23 cellular contexts compared by ENCODE assay signal in the genomic region with DNA sequence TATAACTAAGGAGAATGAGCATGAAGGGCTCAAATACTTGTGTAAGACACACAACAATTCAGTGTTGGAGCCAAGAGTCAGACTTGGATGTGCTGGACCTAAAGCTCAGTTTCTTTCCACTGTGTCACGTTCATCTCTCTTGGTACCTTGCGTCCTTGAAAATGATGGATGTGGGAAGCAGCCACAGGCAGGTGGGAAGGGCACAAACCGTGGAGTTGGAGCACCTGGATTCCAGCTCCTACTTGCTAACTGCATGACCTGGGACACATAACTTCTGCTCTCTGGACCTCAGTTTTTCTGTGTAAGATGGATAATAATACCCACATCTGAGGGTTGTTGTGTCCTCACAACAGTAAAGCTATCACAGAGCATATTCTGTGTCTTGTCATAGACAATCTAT. TPM values are rescaled to one million over a fixed set of nuclear protein-coding genes. Genes with fewer than 3 reads are reported as not detected.
A peak's percentile ranks its signal among the peaks of the same experiment; 100 is the strongest.
DNase-seq lines count a peak whose midpoint lies in the region; TF ChIP-seq lines count a peak whose summit lies in the region.
"Had no signal": no experiment of that assay in that cellular context is flagged by ENCODE, and none has a peak within 500 bp of the region (broad histone marks: within the 10 kb centered on the region; RNA-seq: fewer than 3 reads in every experiment).

No MANE protein-coding gene starts in this region.

- H3K9ac ChIP-seq in trophoblast cell (ENCODE audit: low read length): no peak overlapping the region
- H3K9ac ChIP-seq: BLaER1 had no signal

- no peak overlapping the region for H3K4me3 Mint-ChIP-seq in nephron
- H3K4me3 Mint-ChIP-seq: CD14-positive monocyte; CD4-positive, CD25-positive, alpha-beta regulatory T cell had no signal

- H3K27ac ChIP-seq in trophoblast cell (ENCODE audit: low read depth, low read length) (no peak overlapping the region), testis (no peak overlapping the region)
- H3K27ac ChIP-seq: BLaER1 had no signal

- H4K8ac ChIP-seq in trophoblast cell (ENCODE audit: low read depth, low read length): no peak overlapping the region

- DNase-seq in trophoblast cell: no peak
- DNase-seq in Kasumi-1 (lab: John Stamatoyannopoulos, UW): no peak
- no peak for DNase-seq in testis
- no peak for DNase-seq in NCI-H1092 treated with DMSO at 0.1 percent for 48 hours (lab: John Stamatoyannopoulos, UW)
- DNase-seq: 8988T; ACHN; BE2C; C1 segment of cervical spinal cord; CD4-positive, alpha-beta memory T cell; CD4-positive, CD25-positive, alpha-beta regulatory T cell; CD8-positive, alpha-beta memory T cell; COR-L47; DMS 273 treated with DMSO at 0.1 percent for 48 hours; DMS153; DMS53; DMS79; DND-41; EL; GDM1 had no signal

- no peak overlapping the region for H3K4me3 ChIP-seq in trophoblast cell (ENCODE audit: low read depth, low read length)
- H3K4me3 ChIP-seq in testis: no peak overlapping the region
- H3K4me3 ChIP-seq: BLaER1, GM12878 had no signal

- intact Hi-C loops in testis (cut with DNase I; ENCODE audit: low total_unique reads): no loop called here

- H3K14ac ChIP-seq in trophoblast cell (ENCODE audit: low read length): no peak overlapping the region

- no peak overlapping the region for H2AK5ac ChIP-seq in trophoblast cell (ENCODE audit: low read length)

- H3K27ac Mint-ChIP-seq in nephron: peak overlapping the region in 2 of 3 experiments; percentile 5 to 28

- H3K9me3 Mint-ChIP-seq in nephron: no peaks in the 10 kb centered on the region
- H3K9me3 Mint-ChIP-seq: CD8-positive, alpha-beta memory T cell had no signal

- H3K4me1 Mint-ChIP-seq in nephron: peaks cover 32% of the 10 kb centered on the region
- H3K4me1 Mint-ChIP-seq: CD4-positive, CD25-positive, alpha-beta regulatory T cell; CD8-positive, alpha-beta memory T cell had no signal

- no peak overlapping the region for H2BK120ac ChIP-seq in trophoblast cell (ENCODE audit: insufficient read depth, low read length, poor library complexity)

- no peaks in the 10 kb centered on the region for H3K36me3 ChIP-seq in trophoblast cell (ENCODE audit: control insufficient read depth in 1 of 2, insufficient read depth in 2 of 2, low read length in 2 of 2)
- no peaks in the 10 kb centered on the region for H3K36me3 ChIP-seq in testis (ENCODE audit: low read depth, missing control alignments)
- H3K36me3 ChIP-seq: BE2C, BLaER1 had no signal

- TF ChIP-seq CTCF in nephron (IDR thresholded peaks at IDR 0.05; ENCODE audit: unreplicated experiment in 3 of 3): no peak
- TF ChIP-seq CTCF in testis (IDR thresholded peaks at IDR 0.05): no peak

- no peaks in the 10 kb centered on the region for H3K36me3 Mint-ChIP-seq in nephron (ENCODE audit: low read depth)
- H3K36me3 Mint-ChIP-seq: CD14-positive monocyte; CD4-positive, alpha-beta memory T cell; CD4-positive, CD25-positive, alpha-beta regulatory T cell had no signal

- no peak for TF ChIP-seq POLR2A in testis (IDR thresholded peaks at IDR 0.05)

- no peaks in the 10 kb centered on the region for H3K79me2 ChIP-seq in trophoblast cell (ENCODE audit: control insufficient read depth, insufficient read depth, low read length, poor library complexity)

- H2BK5ac ChIP-seq in trophoblast cell (ENCODE audit: low read depth, low read length, poor library complexity): no peak overlapping the region

- peak overlapping the region; percentile 81 for H2BK12ac ChIP-seq in trophoblast cell (ENCODE audit: low read length)

- H3K23ac ChIP-seq in trophoblast cell (ENCODE audit: low read length): no peak overlapping the region

- no peak overlapping the region for H4K91ac ChIP-seq in trophoblast cell (ENCODE audit: low read depth, low read length)

- no CpG with 5 or more reads among the region's 3 CpGs for WGBS in trophoblast cell (ENCODE audit: extremely low coverage, insufficient coverage, insufficient read length)
- WGBS in testis, 2 donors: 75 to 90% methylated on average over 3 of the region's 3 CpGs

- peaks cover 17% of the 10 kb centered on the region for H3K79me1 ChIP-seq in trophoblast cell (ENCODE audit: low read length)

- no peak overlapping the region for H3K18ac ChIP-seq in trophoblast cell (ENCODE audit: low read length)

- no peak overlapping the region for H3K4ac ChIP-seq in trophoblast cell (ENCODE audit: low read depth, low read length)

- H3K9me3 ChIP-seq in trophoblast cell (ENCODE audit: insufficient read depth, low read depth, low read length): no peaks in the 10 kb centered on the region
- no peaks in the 10 kb centered on the region for H3K9me3 ChIP-seq in testis
- H3K9me3 ChIP-seq: BE2C, BLaER1 had no signal

- no peak overlapping the region for H4K12ac ChIP-seq in trophoblast cell (ENCODE audit: low read depth, low read length)

- H3K4me2 ChIP-seq in trophoblast cell (ENCODE audit: low read length): no peak overlapping the region
- H3K4me2 ChIP-seq: BLaER1 had no signal

- H3K4me1 ChIP-seq in trophoblast cell (ENCODE audit: control insufficient read depth in 1 of 2, insufficient read depth in 2 of 2, low read length in 2 of 2) (peaks cover 4 to 15% of the 10 kb centered on the region in 2 experiments), testis (peaks cover 12% of the 10 kb centered on the region)
- H3K4me1 ChIP-seq: BE2C had no signal

- H3K27me3 Mint-ChIP-seq in nephron (ENCODE audit: low read depth): peaks cover 3% of the 10 kb centered on the region
- H3K27me3 Mint-ChIP-seq: CD4-positive, alpha-beta memory T cell; CD4-positive, CD25-positive, alpha-beta regulatory T cell; CD8-positive, alpha-beta memory T cell had no signal

- H3K27me3 ChIP-seq in trophoblast cell (ENCODE audit: insufficient read depth, low read length): no peaks in the 10 kb centered on the region
- H3K27me3 ChIP-seq in testis: no peaks in the 10 kb centered on the region
- H3K27me3 ChIP-seq: BE2C, BLaER1 had no signal

- H2AFZ ChIP-seq in trophoblast cell (ENCODE audit: insufficient read depth, low read length, poor library complexity): no peak overlapping the region

RNA-seq across cellular contexts. Expression of gene PPP1CB, which starts 53.1 kb away (rescaled TPM):
- 286 and 295 TPM in 2 replicates for polyA plus RNA-seq in trophoblast cell (2013)
- 100 to 1,000 TPM; 175 to 204 TPM for total RNA-seq in testis
- 84.8 TPM for polyA plus RNA-seq in testis (ENCODE audit: insufficient read depth, low read depth, low replicate concordance)
